8 cellular contexts compared by ENCODE assay signal in the genomic region with DNA sequence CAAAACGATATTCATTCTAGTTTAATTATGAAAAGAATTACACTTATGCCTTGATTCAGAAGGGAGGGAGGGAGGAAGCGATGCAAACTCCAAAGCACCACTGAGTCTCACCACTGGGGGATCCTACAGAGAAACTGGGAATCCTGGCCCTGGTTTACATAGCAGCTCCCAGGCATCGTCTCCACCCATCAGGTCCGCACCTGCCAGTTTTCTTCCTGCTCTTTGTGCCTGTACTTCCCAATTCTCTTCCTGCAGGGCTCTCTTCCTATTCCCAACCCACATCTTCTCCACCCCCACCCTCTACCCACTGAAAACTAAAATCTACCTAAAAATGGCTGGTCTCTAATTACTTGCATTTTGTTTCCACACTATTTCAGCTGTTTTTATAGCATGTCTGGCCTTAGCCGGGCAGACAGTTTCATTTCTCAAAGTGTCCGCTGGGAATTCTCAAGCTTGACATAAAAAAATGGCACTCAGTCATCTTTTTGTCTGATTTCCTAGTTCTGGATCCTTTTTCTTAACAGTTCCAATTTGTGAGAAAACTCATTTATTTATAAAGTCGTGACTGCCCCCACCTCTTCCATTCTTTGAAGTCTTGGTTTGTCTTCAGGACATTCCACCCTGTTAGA. TPM values are rescaled to one million over a fixed set of nuclear protein-coding genes. Genes with fewer than 3 reads are reported as not detected.
DNase-seq lines count a peak whose midpoint lies in the region; ATAC-seq and TF ChIP-seq lines count a peak whose summit lies in the region.

No MANE protein-coding gene starts in this region.

- H3K9me3 ChIP-seq in A673 (ENCODE audit: low read depth, low read length, poor library complexity, severe bottlenecking), result no peaks in the 10 kb centered on the region
- no peaks in the 10 kb centered on the region for H3K9me3 ChIP-seq in gastroesophageal sphincter

- DNase-seq in A673 (ENCODE audit: low spot score) (peak; percentile 35), GM12865 (ENCODE audit: low read depth) (no peak), SK-N-DZ (ENCODE audit: low spot score) (peak; percentile 47), left lobe of liver (ENCODE audit: low spot score) (no peak), hepatic stellate cell (ENCODE audit: low spot score) (no peak)
- DNase-seq in stimulated activated naive CD8-positive, alpha-beta T cell treated with anti-CD3 and anti-CD28 coated beads, Interleukin-15, amount 100 ng/mL, for 72 hours, result no peak

- WGBS in gastroesophageal sphincter (ENCODE audit: low coverage in 1 of 2), 2 donors, result 58 to 69% methylated on average over 7 of the region's 7 CpGs

- peaks cover 81% of the 10 kb centered on the region for H3K4me1 Mint-ChIP-seq in stimulated activated naive CD8-positive, alpha-beta T cell treated with anti-CD3 and anti-CD28 coated beads, Interleukin-15, amount 100 ng/mL, for 72 hours

- no TSS peak for BruUV-seq in A673 (replicated peaks; lab: Mats Ljungman, UMichigan)

- peak overlapping the region; percentile 89 to 91 for H3K4me3 Mint-ChIP-seq in stimulated activated naive CD8-positive, alpha-beta T cell treated with anti-CD3 and anti-CD28 coated beads, Interleukin-15, amount 100 ng/mL, for 72 hours

- H3K4me1 ChIP-seq in A673 (ENCODE audit: insufficient read depth, low read length, poor library complexity, severe bottlenecking), result peaks cover 5% of the 10 kb centered on the region
- H3K4me1 ChIP-seq in gastroesophageal sphincter, result peaks cover 0 to 71% (median 26%) of the 10 kb centered on the region in 3 donors

- TF ChIP-seq POLR2A in gastroesophageal sphincter (IDR thresholded peaks at IDR 0.05), result no peak

- POLR2A ChIA-PET in A673 (lab: Charles Lee; ENCODE audit: low non-redundant PET), result no interaction called here

- intact Hi-C loops in A673 (cut with micrococcal nuclease; ENCODE audit: unreplicated experiment), result no loop called here

- H3K27me3 Mint-ChIP-seq in stimulated activated naive CD8-positive, alpha-beta T cell treated with anti-CD3 and anti-CD28 coated beads, Interleukin-15, amount 100 ng/mL, for 72 hours, result no peaks in the 10 kb centered on the region

- H3K4me3 ChIP-seq in A673 (ENCODE audit: low read depth, low read length, poor library complexity, severe bottlenecking) (no peak overlapping the region), GM12865 (ENCODE audit: low read depth, low read length) (peak overlapping the region; percentile 92), gastroesophageal sphincter (peak overlapping the region in 1 of 2 donors; percentile 82)

- CTCF ChIA-PET in A673 (lab: Charles Lee), result interaction anchor here (0.6 kb wide), 1 partner anchor 86 kb away, joined by 8 read pairs; no protein-coding TSS in a partner anchor

- no peak overlapping the region for H3K27ac ChIP-seq in A673 (ENCODE audit: low read depth, low read length, poor library complexity, severe bottlenecking)
- H3K27ac ChIP-seq in gastroesophageal sphincter, result peak overlapping the region in 3 of 4 donors; percentile 97 to 99 (median 98)

- H3K27ac Mint-ChIP-seq in stimulated activated naive CD8-positive, alpha-beta T cell treated with anti-CD3 and anti-CD28 coated beads, Interleukin-15, amount 100 ng/mL, for 72 hours, result no peak overlapping the region

- no peak for TF ChIP-seq EP300 in gastroesophageal sphincter (IDR thresholded peaks at IDR 0.05)

- H3K27me3 ChIP-seq in A673 (replicated peaks; ENCODE audit: insufficient read depth, low read depth, low read length, poor library complexity) (no peaks in the 10 kb centered on the region), gastroesophageal sphincter (no peaks in the 10 kb centered on the region)

- TF ChIP-seq CTCF in A673 (conservative IDR thresholded peaks at IDR 0.05; ENCODE audit: low read depth, low read length), result peak; percentile 32; the same call in 1 of the 2 replicates
- TF ChIP-seq CTCF in GM12865 (IDR thresholded peaks at IDR 0.05; ENCODE audit: insufficient read depth, low read depth, low read length, missing control alignments), result peak; percentile 29
- peak in 1 of 4 experiments; percentile 34 for TF ChIP-seq CTCF in gastroesophageal sphincter (IDR thresholded peaks at IDR 0.05)

- H3K36me3 ChIP-seq in A673 (ENCODE audit: insufficient read depth, low read length, poor library complexity, severe bottlenecking), result no peaks in the 10 kb centered on the region
- H3K36me3 ChIP-seq in gastroesophageal sphincter, result peaks cover 0 to 17% of the 10 kb centered on the region in 2 donors

- no peaks in the 10 kb centered on the region for H3K9me3 Mint-ChIP-seq in stimulated activated naive CD8-positive, alpha-beta T cell treated with anti-CD3 and anti-CD28 coated beads, Interleukin-15, amount 100 ng/mL, for 72 hours

- no peak for ATAC-seq in gastroesophageal sphincter
- ATAC-seq in stimulated activated naive CD8-positive, alpha-beta T cell treated with anti-CD3 and anti-CD28 coated beads, Interleukin-15, amount 100 ng/mL, for 72 hours, result no peak
- no peak for ATAC-seq in left lobe of liver
- no peak for ATAC-seq in HG03097 (IDR thresholded peaks at IDR 0.05; ENCODE audit: low FRiP score, unreplicated experiment)

RNA-seq across cellular contexts. Expression of a gene that starts 1.6 kb away (rescaled TPM):
- 33.3 and 37.3 TPM in 2 replicates for total RNA-seq in A673 (2021)
- 28.2 and 39.3 TPM in 2 replicates for polyA plus RNA-seq in SK-N-DZ (2014; cell fraction: cytosol; rRNA removed)
- 16.4 and 27.8 TPM in 2 replicates for polyA plus RNA-seq in SK-N-DZ (2014; cell fraction: nucleus; rRNA removed)
- total RNA-seq in gastroesophageal sphincter, result 100 to 1,000 TPM in 2 of 4 donors, 10 to 100 TPM in 2; 74.2 to 142 (median 97.9) TPM
- total RNA-seq in left lobe of liver, result 74.5 TPM

Comparison
In these comparisons a context has a peak if more than half of its experiments do, and no peak if none do; other contexts are left out.
1. DNase-seq: peak in A673 (single experiment) and SK-N-DZ (single experiment); none in GM12865 (single experiment), stimulated activated naive CD8-positive, alpha-beta T cell treated with anti-CD3 and anti-CD28 coated beads, Interleukin-15, amount 100 ng/mL, for 72 hours (0 of 2), left lobe of liver (single experiment) and hepatic stellate cell (single experiment).